8 cellular contexts compared by ENCODE assay signal in genomic region chr1:173824315-173825081, GRCh38. TPM values are rescaled to one million over a fixed set of nuclear protein-coding genes. Genes with fewer than 3 reads are reported as not detected.
A peak's percentile ranks its signal among the peaks of the same experiment; 100 is the strongest.
DNase-seq lines count a peak whose midpoint lies in the region; FAIRE-seq and TF ChIP-seq lines count a peak whose summit lies in the region.

TSS of gene CENPL (minus strand) at chr1:173824883. CDS start at chr1:173811299, 13,584 bp downstream.
TSS of gene DARS2 (plus strand) at chr1:173824673. CDS start at chr1:173825230, 557 bp downstream.

- peaks cover 26% of the 10 kb centered on the region for H3K36me3 ChIP-seq in SK-N-MC (ENCODE audit: insufficient read depth, low read length)
- no peaks in the 10 kb centered on the region for H3K36me3 ChIP-seq in neutrophil

- no peak for TF ChIP-seq CTCF in HFFc6 (IDR thresholded peaks at IDR 0.05)
- TF ChIP-seq CTCF in NB4 (IDR thresholded peaks at IDR 0.05; ENCODE audit: low read depth, low read length) = no peak
- TF ChIP-seq CTCF in neutrophil (IDR thresholded peaks at IDR 0.05) = peak; percentile 44

- H3K27me3 ChIP-seq in neutrophil = no peaks in the 10 kb centered on the region

- peak; percentile 60 for TF ChIP-seq POLR2A in NB4 (IDR thresholded peaks at IDR 0.05; ENCODE audit: extremely low read depth, insufficient read length)

- peak within 1 kb of the TSS; percentile 98 for H3K4me3 Mint-ChIP-seq in HFFc6
- peak within 1 kb of the TSS; percentile 85 for H3K4me3 Mint-ChIP-seq in activated naive CD4-positive, alpha-beta T cell treated with anti-CD3 and anti-CD28 coated beads, Interleukin-2, amount 10 ng/mL, durations not matched to agents 7 days and 5 days

- H3K27me3 Mint-ChIP-seq in HFFc6 (ENCODE audit: insufficient read depth) = peaks cover 1% of the 10 kb centered on the region; the same call in 1 of the 2 replicates
- no peaks in the 10 kb centered on the region for H3K27me3 Mint-ChIP-seq in activated naive CD4-positive, alpha-beta T cell treated with anti-CD3 and anti-CD28 coated beads, Interleukin-2, amount 10 ng/mL, durations not matched to agents 7 days and 5 days

- H3K27ac ChIP-seq in SK-N-MC (peak within 1 kb of the TSS; percentile 99), neutrophil (peak within 1 kb of the TSS; percentile 91)

- no peaks in the 10 kb centered on the region; the same call in 1 of the 2 replicates for H3K9me3 Mint-ChIP-seq in HFFc6
- no peaks in the 10 kb centered on the region for H3K9me3 Mint-ChIP-seq in activated naive CD4-positive, alpha-beta T cell treated with anti-CD3 and anti-CD28 coated beads, Interleukin-2, amount 10 ng/mL, durations not matched to agents 7 days and 5 days

- peaks cover 12 to 22% of the 10 kb centered on the region in 2 experiments for H3K4me1 ChIP-seq in neutrophil (ENCODE audit: control insufficient read depth in 1 of 2, insufficient read depth in 1 of 2, low read depth in 1 of 2, low read length in 1 of 2)

- peak within 1 kb of the TSS; percentile 99 for H3K27ac Mint-ChIP-seq in HFFc6
- H3K27ac Mint-ChIP-seq in activated naive CD4-positive, alpha-beta T cell treated with anti-CD3 and anti-CD28 coated beads, Interleukin-2, amount 10 ng/mL, durations not matched to agents 7 days and 5 days = peak within 1 kb of the TSS; percentile 98

- DNase-seq in GM04503 (ENCODE audit: low read depth) = peak; percentile 92
- peak; percentile 98 for DNase-seq in HFFc6
- peak; percentile 98 for DNase-seq in NB4 (ENCODE audit: low read depth)
- DNase-seq in SK-N-MC (ENCODE audit: low read depth, low spot score) = peak; percentile 94
- DNase-seq in activated naive CD4-positive, alpha-beta T cell treated with anti-CD3 and anti-CD28 coated beads, Interleukin-2, amount 10 ng/mL, durations not matched to agents 7 days and 5 days = peak; percentile 95
- peak; percentile 83 to 84 for DNase-seq in frontal cortex (ENCODE audit: low spot score in 2 of 2)
- DNase-seq in superior temporal gyrus (ENCODE audit: extremely low spot score) = peak; percentile 99

- H3K4me1 Mint-ChIP-seq in HFFc6 (ENCODE audit: low read depth) = peaks cover 57% of the 10 kb centered on the region
- H3K4me1 Mint-ChIP-seq in activated naive CD4-positive, alpha-beta T cell treated with anti-CD3 and anti-CD28 coated beads, Interleukin-2, amount 10 ng/mL, durations not matched to agents 7 days and 5 days = peaks cover 67% of the 10 kb centered on the region

- FAIRE-seq in frontal cortex (lab: Jason Lieb, UNC) = peak; percentile 8

- H3K9me3 ChIP-seq in SK-N-MC (ENCODE audit: low read depth, low read length) (no peaks in the 10 kb centered on the region), neutrophil (no peaks in the 10 kb centered on the region)

- CTCF ChIA-PET in activated naive CD4-positive, alpha-beta T cell treated with anti-CD3 and anti-CD28 coated beads, Interleukin-2, amount 10 ng/mL, durations not matched to agents 7 days and 5 days (lab: Charles Lee) = interaction anchor here (0.8 to 6.9 kb wide), 2 partner anchors 395 to 404 kb away, joined by 3 to 55 read pairs; no protein-coding TSS in a partner anchor

- H3K9ac ChIP-seq in SK-N-MC (ENCODE audit: insufficient read length) = peak within 1 kb of the TSS; percentile 97

- H3K4me3 ChIP-seq in NB4 (ENCODE audit: low read depth, low read length) (peak within 1 kb of the TSS; percentile 100), SK-N-MC (peak within 1 kb of the TSS; percentile 94), neutrophil (ENCODE audit: low read depth in 1 of 2, low read length in 1 of 2) (peak within 1 kb of the TSS; percentile 77 to 88)

- peaks cover 25% of the 10 kb centered on the region for H3K36me3 Mint-ChIP-seq in HFFc6 (ENCODE audit: low read depth)
- H3K36me3 Mint-ChIP-seq in activated naive CD4-positive, alpha-beta T cell treated with anti-CD3 and anti-CD28 coated beads, Interleukin-2, amount 10 ng/mL, durations not matched to agents 7 days and 5 days = peaks cover 42% of the 10 kb centered on the region

RNA-seq across cellular contexts. Expression of gene CENPL, which starts in this region (rescaled TPM):
- total RNA-seq in HFFc6 (2021; fragmentation: NEBNext Ultra II Directional; extraction: Animal tissue kit (Norgen Biotek cat#: 25700)) = 10 to 100 TPM; 13.3 to 18.9 (median 15.9) TPM
- 19.6 TPM for total RNA-seq in frontal cortex

RNA-seq across cellular contexts. Expression of gene DARS2, which starts in this region (rescaled TPM):
- 10 to 100 TPM; 20.5 to 28.9 (median 26.1) TPM for total RNA-seq in HFFc6 (2021; fragmentation: NEBNext Ultra II Directional; extraction: Animal tissue kit (Norgen Biotek cat#: 25700))
- 17.1 TPM for total RNA-seq in frontal cortex

Comparison
In these comparisons a context has a peak if more than half of its experiments do, and no peak if none do; other contexts are left out.
1. Peak in every context shown above with its lines: DNase-seq, H3K4me3 ChIP-seq and H3K27ac ChIP-seq.